ENCODE assay signal across 20 cellular contexts in genomic region chr3:81237193-81237592, GRCh38.
DNase-seq lines count a peak whose midpoint lies in the region; ATAC-seq and TF ChIP-seq lines count a peak whose summit lies in the region.
"Had no signal": no experiment of that assay in that cellular context is flagged by ENCODE, and none has a peak within 500 bp of the region (broad histone marks: within the 10 kb centered on the region; RNA-seq: fewer than 3 reads in every experiment).

No MANE protein-coding gene starts in this region.

- H4K20me1 ChIP-seq in GM23248 (ENCODE audit: insufficient read depth) (no peaks in the 10 kb centered on the region), Loucy (ENCODE audit: insufficient read depth, low read length, poor library complexity, severe bottlenecking) (no peaks in the 10 kb centered on the region), PC-9 (ENCODE audit: insufficient read depth) (no peaks in the 10 kb centered on the region)
- H4K20me1 ChIP-seq: BLaER1 had no signal

- in situ Hi-C loops in GM23248 (cut with MboI), result no loop called here

- WGBS in GM23248 (ENCODE audit: low coverage in 1 of 2, low lambda C conversion rate in 2 of 2, missing lambda C conversion rate in 2 of 2), 2 experiments, result 10 to 19% methylated on average over 1 of the region's 1 CpG

- H3K4me2 ChIP-seq in GM23248 (ENCODE audit: unreplicated experiment) (no peak overlapping the region), Loucy (ENCODE audit: low read depth, low read length, poor library complexity, severe bottlenecking) (no peak overlapping the region), PC-9 (no peak overlapping the region)
- H3K4me2 ChIP-seq: BLaER1 had no signal

- intact Hi-C loops in PC-9 (cut with micrococcal nuclease; ENCODE audit: unreplicated experiment), result no loop called here
- intact Hi-C loops in left cardiac atrium (cut with DNase I), result no loop called here

- H3K9me2 ChIP-seq in GM23248 (ENCODE audit: insufficient read depth) (no peaks in the 10 kb centered on the region), Loucy (replicated peaks; ENCODE audit: low read depth, low read length) (no peaks in the 10 kb centered on the region), PC-9 (ENCODE audit: insufficient read depth) (no peaks in the 10 kb centered on the region)

- POLR2A ChIA-PET in PC-9 (lab: Charles Lee; ENCODE audit: unreplicated experiment), result interaction anchor here (0.6 kb wide), 1 partner anchor 631 kb away, joined by 4 read pairs; no protein-coding TSS in a partner anchor

- H3F3A ChIP-seq in GM23248 (ENCODE audit: insufficient read depth) (no peaks in the 10 kb centered on the region), Loucy (ENCODE audit: low read depth) (no peaks in the 10 kb centered on the region), PC-9 (ENCODE audit: insufficient read depth, low read depth) (no peaks in the 10 kb centered on the region)

- CTCF ChIA-PET in PC-9 (lab: Charles Lee), result no interaction called here

- H3K27ac ChIP-seq in GM23248 (no peak overlapping the region), PC-9 (no peak overlapping the region), foreskin keratinocyte (no peak overlapping the region)
- H3K27ac ChIP-seq: BLaER1 had no signal

- peak; percentile 4 for DNase-seq in GM23248
- DNase-seq in PC-9, result no peak
- DNase-seq in foreskin keratinocyte, result no peak
- no peak for DNase-seq in COR-L47 (lab: John Stamatoyannopoulos, UW)
- no peak for DNase-seq in left cardiac atrium
- DNase-seq in ecto neural progenitor cell (ENCODE audit: low spot score), result no peak
- DNase-seq: CD4-positive, alpha-beta memory T cell; GDM1; MV-4-11; NCI-H1105 treated with DMSO at 0.1 percent for 48 hours; NCI-H1694; NCI-H2081; NCI-H2171 treated with DMSO at 0.1 percent for 48 hours; NCI-H524 treated with DMSO at 0.1 percent for 48 hours; RPMI8226; SIG-M5; T-helper 1 cell had no signal

- H3K79me2 ChIP-seq in GM23248 (ENCODE audit: insufficient read depth), result no peaks in the 10 kb centered on the region
- no peaks in the 10 kb centered on the region for H3K79me2 ChIP-seq in Loucy (ENCODE audit: insufficient read depth, low read length)
- no peaks in the 10 kb centered on the region for H3K79me2 ChIP-seq in PC-9 (ENCODE audit: low read depth)

- ATAC-seq in foreskin keratinocyte, result no peak
- ATAC-seq in left cardiac atrium, result no peak
- ATAC-seq: HCT116 had no signal

- H3K27me3 ChIP-seq in GM23248 (replicated peaks; ENCODE audit: insufficient read depth) (no peaks in the 10 kb centered on the region), Loucy (ENCODE audit: insufficient read depth, low read length, poor library complexity, severe bottlenecking) (no peaks in the 10 kb centered on the region), PC-9 (ENCODE audit: insufficient read depth, low read depth) (no peaks in the 10 kb centered on the region), foreskin keratinocyte (no peaks in the 10 kb centered on the region)
- H3K27me3 ChIP-seq: BLaER1 had no signal

- no peaks in the 10 kb centered on the region for H3K9me3 ChIP-seq in GM23248 (ENCODE audit: low read depth)
- no peaks in the 10 kb centered on the region for H3K9me3 ChIP-seq in Loucy (ENCODE audit: insufficient read depth, low read depth, low read length)
- no peaks in the 10 kb centered on the region for H3K9me3 ChIP-seq in PC-9 (ENCODE audit: insufficient read depth, low read depth)
- H3K9me3 ChIP-seq: BLaER1 had no signal

- no peak overlapping the region for H2AFZ ChIP-seq in GM23248
- H2AFZ ChIP-seq in Loucy (ENCODE audit: low read length), result no peak overlapping the region
- H2AFZ ChIP-seq in PC-9, result no peak overlapping the region

- H3K36me3 ChIP-seq in GM23248 (ENCODE audit: low read depth) (no peaks in the 10 kb centered on the region), Loucy (ENCODE audit: insufficient read depth, low read length) (no peaks in the 10 kb centered on the region), PC-9 (ENCODE audit: low read depth) (no peaks in the 10 kb centered on the region)
- H3K36me3 ChIP-seq: BLaER1 had no signal

- H3K9ac ChIP-seq in GM23248 (no peak overlapping the region), Loucy (ENCODE audit: low read depth, low read length, poor library complexity, severe bottlenecking) (no peak overlapping the region)
- H3K9ac ChIP-seq: BLaER1 had no signal

- TF ChIP-seq CTCF in Loucy (conservative IDR thresholded peaks at IDR 0.05; ENCODE audit: low read length), result 0 out of 2 replicates have a peak, but pooled peaks have one; percentile 27
- peak; percentile 24; the same call in 1 of the 2 replicates for TF ChIP-seq CTCF in PC-9 (conservative IDR thresholded peaks at IDR 0.05)
- TF ChIP-seq CTCF in foreskin keratinocyte (conservative IDR thresholded peaks at IDR 0.05), result peak; percentile 33

- H3K4me3 ChIP-seq in GM23248 (no peak overlapping the region), Loucy (ENCODE audit: low read length, poor library complexity, severe bottlenecking) (no peak overlapping the region), PC-9 (no peak overlapping the region)
- H3K4me3 ChIP-seq: BLaER1 had no signal

- H3K4me1 ChIP-seq in GM23248 (ENCODE audit: insufficient read depth) (no peaks in the 10 kb centered on the region), Loucy (ENCODE audit: insufficient read depth, low read length, poor library complexity, severe bottlenecking) (no peaks in the 10 kb centered on the region), PC-9 (replicated peaks; ENCODE audit: insufficient read depth) (no peaks in the 10 kb centered on the region), foreskin keratinocyte (no peaks in the 10 kb centered on the region)
- H3K4me1 ChIP-seq: BLaER1 had no signal

- no TSS peak for BruUV-seq in PC-9 (replicated peaks; lab: Mats Ljungman, UMichigan)
